ENCODE assay signal across 2 cellular contexts in genomic region chr16:84826558-84826941, GRCh38.
TF ChIP-seq lines count a peak whose summit lies in the region.

No MANE protein-coding gene starts in this region.

TF ChIP-seq in K562, 482 proteins besides CTCF, POLR2A, EP300 and RAD21:
- TF ChIP-seq TGIF2 (CRISPR knock-in tag; IDR thresholded peaks at IDR 0.05), result no peak
- TF ChIP-seq RBM34 (IDR thresholded peaks at IDR 0.05; ENCODE audit: borderline replicate concordance, insufficient read depth, low read length), result no peak
- no peak for TF ChIP-seq ARID3A (IDR thresholded peaks at IDR 0.05; ENCODE audit: borderline replicate concordance, low read depth, low read length)
- TF ChIP-seq ZBTB9 (CRISPR knock-in tag; IDR thresholded peaks at IDR 0.05), result no peak
- TF ChIP-seq WHSC1 (IDR thresholded peaks at IDR 0.05; ENCODE audit: low read length), result no peak
- no peak for TF ChIP-seq POLR3A (IDR thresholded peaks at IDR 0.05; ENCODE audit: borderline replicate concordance, extremely low read depth, insufficient read depth, insufficient read length)
- TF ChIP-seq CHD2 (IDR thresholded peaks at IDR 0.05; ENCODE audit: low read depth, low read length), result no peak
- no peak for TF ChIP-seq DNMT1 (IDR thresholded peaks at IDR 0.05)
- no peak for TF ChIP-seq GABPA (tag; conservative IDR thresholded peaks at IDR 0.05; ENCODE audit: low read depth)
- TF ChIP-seq USF1 (CRISPR knock-in tag; IDR thresholded peaks at IDR 0.05), result no peak
- TF ChIP-seq GTF2F1 (IDR thresholded peaks at IDR 0.05; ENCODE audit: low read depth, low read length), result no peak

TF ChIP-seq in HEK293T, 16 proteins besides CTCF, POLR2A, EP300 and RAD21:
- TF ChIP-seq FOXM1 (IDR thresholded peaks at IDR 0.05; ENCODE audit: borderline replicate concordance), result no peak
- no peak for TF ChIP-seq ELF4 (IDR thresholded peaks at IDR 0.05)
- TF ChIP-seq LEF1 (IDR thresholded peaks at IDR 0.05; ENCODE audit: borderline replicate concordance), result no peak
- no peak for TF ChIP-seq L3MBTL2 (conservative IDR thresholded peaks at IDR 0.05)
- TF ChIP-seq PKNOX1 (IDR thresholded peaks at IDR 0.05), result no peak
- no peak for TF ChIP-seq ZNF384 (IDR thresholded peaks at IDR 0.05)
- no peak for TF ChIP-seq SUZ12 (IDR thresholded peaks at IDR 0.05)
- TF ChIP-seq SP1 (IDR thresholded peaks at IDR 0.05), result no peak
- TF ChIP-seq ARNT (IDR thresholded peaks at IDR 0.05), result no peak
- no peak for TF ChIP-seq FOXK2 (IDR thresholded peaks at IDR 0.05)
- no peak for TF ChIP-seq BHLHE40 (IDR thresholded peaks at IDR 0.05; ENCODE audit: borderline replicate concordance)
- TF ChIP-seq FOXA1 (IDR thresholded peaks at IDR 0.05), result no peak
- TF ChIP-seq TARDBP (IDR thresholded peaks at IDR 0.05), result no peak
- TF ChIP-seq HDGF (IDR thresholded peaks at IDR 0.05; ENCODE audit: borderline replicate concordance), result no peak
- TF ChIP-seq NFRKB (IDR thresholded peaks at IDR 0.05), result no peak
- no peak for TF ChIP-seq CTBP1 (IDR thresholded peaks at IDR 0.05; ENCODE audit: borderline replicate concordance)
